13 cellular contexts compared by ENCODE assay signal in genomic region chr17:57312242-57312641, GRCh38.
"Had no signal": no experiment of that assay in that cellular context is flagged by ENCODE, and none has a peak within 500 bp of the region (broad histone marks: within the 10 kb centered on the region; RNA-seq: fewer than 3 reads in every experiment).

No MANE protein-coding gene starts in this region.

- DNase-seq: activated CD4-positive, alpha-beta T cell treated with anti-CD3 and anti-CD28 coated beads, Interleukin-2, amount 10 ng/mL, durations not matched to agents 24 days and 14 days; activated naive CD4-positive, alpha-beta T cell; cortex of kidney; effector CD8-positive, alpha-beta T cell; gastrocnemius medialis; heart right ventricle; islet precursor cell; left ventricle myocardium inferior; mesenchymal stem cell; uterus had no signal

- H3K4me1 ChIP-seq: thyroid gland, uterus had no signal

- H3K36me3 ChIP-seq: gastrocnemius medialis, left ventricle myocardium inferior, thyroid gland, uterus had no signal

- H3K9me3 Mint-ChIP-seq: activated CD4-positive, alpha-beta T cell treated with anti-CD3 and anti-CD28 coated beads, Interleukin-2, amount 10 ng/mL, durations not matched to agents 24 days and 14 days; activated T-helper 1 cell treated with anti-CD3 and anti-CD28 coated beads, Interleukin-12 subunit alpha, Interleukin-12 subunit beta, Interleukin-2, Interleukin-4 antibody, amounts not matched to agents 30 ng/mL and 10 ng/mL and 1 ng/mL, durations not matched to agents 14 hours and 24 hours and 36 hours had no signal

- ATAC-seq: gastrocnemius medialis, heart right ventricle had no signal

- H3K9me3 ChIP-seq: gastrocnemius medialis, heart right ventricle, left ventricle myocardium inferior, thyroid gland, uterus had no signal

- H3K4me3 Mint-ChIP-seq: activated CD4-positive, alpha-beta T cell treated with anti-CD3 and anti-CD28 coated beads, Interleukin-2, amount 10 ng/mL, durations not matched to agents 24 days and 14 days; activated T-helper 1 cell treated with anti-CD3 and anti-CD28 coated beads, Interleukin-12 subunit alpha, Interleukin-12 subunit beta, Interleukin-2, Interleukin-4 antibody, amounts not matched to agents 30 ng/mL and 10 ng/mL and 1 ng/mL, durations not matched to agents 14 hours and 24 hours and 36 hours had no signal

- H3K27ac ChIP-seq: gastrocnemius medialis, heart right ventricle, left ventricle myocardium inferior, skin epidermis, thyroid gland, uterus had no signal

- H3K27me3 Mint-ChIP-seq: activated CD4-positive, alpha-beta T cell treated with anti-CD3 and anti-CD28 coated beads, Interleukin-2, amount 10 ng/mL, durations not matched to agents 24 days and 14 days had no signal

- H3K27ac Mint-ChIP-seq: activated T-helper 1 cell treated with anti-CD3 and anti-CD28 coated beads, Interleukin-12 subunit alpha, Interleukin-12 subunit beta, Interleukin-2, Interleukin-4 antibody, amounts not matched to agents 30 ng/mL and 10 ng/mL and 1 ng/mL, durations not matched to agents 14 hours and 24 hours and 36 hours had no signal

- H3K4me3 ChIP-seq: gastrocnemius medialis, heart right ventricle, left ventricle myocardium inferior, skin epidermis, thyroid gland, uterus had no signal
